ENCODE assay signal across 15 cellular contexts in the genomic region with DNA sequence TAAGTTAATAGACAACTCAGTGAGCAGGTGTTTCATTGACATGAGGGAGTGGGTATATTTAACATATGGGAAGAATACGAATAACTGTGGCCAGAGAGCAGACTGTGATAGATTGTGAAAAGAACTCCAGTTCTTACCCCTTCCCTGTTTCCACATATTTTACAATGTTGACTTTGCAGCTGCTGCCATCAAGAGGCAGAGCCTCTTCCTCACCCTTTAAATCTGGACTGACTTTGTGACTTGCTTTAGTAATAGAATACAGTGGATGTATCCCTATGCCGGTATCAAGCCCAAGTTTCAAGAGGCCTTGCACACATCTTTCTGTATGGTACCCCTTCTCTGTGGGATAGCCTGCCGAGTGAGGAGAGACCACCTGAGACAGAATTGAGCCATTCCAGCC.
DNase-seq lines count a peak whose midpoint lies in the region; ATAC-seq, FAIRE-seq and TF ChIP-seq lines count a peak whose summit lies in the region.
"Had no signal": no experiment of that assay in that cellular context is flagged by ENCODE, and none has a peak within 500 bp of the region (broad histone marks: within the 10 kb centered on the region; RNA-seq: fewer than 3 reads in every experiment).

No MANE protein-coding gene starts in this region.

- no peak for DNase-seq in BJ (ENCODE audit: low read depth)
- DNase-seq in HT1080 (ENCODE audit: low read depth), result peak; percentile 26
- no peak for DNase-seq in astrocyte (ENCODE audit: low read depth)
- no peak for DNase-seq in kidney
- no peak for DNase-seq in NOMO-1 treated with DMSO at 0.1 percent for 48 hours (lab: John Stamatoyannopoulos, UW; ENCODE audit: unreplicated experiment)
- no peak for DNase-seq in NCI-H345 treated with DMSO at 0.1 percent for 48 hours (lab: John Stamatoyannopoulos, UW; ENCODE audit: unreplicated experiment)
- no peak for DNase-seq in HAP-1 (ENCODE audit: low spot score in 2 of 2)
- DNase-seq: activated T-cell treated with anti-CD3 and anti-CD28 coated beads, Interleukin-2, amount 50 U/mL, for 1 hour; Calu3; foreskin melanocyte; NCI-H2029; PC-3; posterior cingulate gyrus; substantia nigra had no signal

- no peak overlapping the region for H3K4me3 Mint-ChIP-seq in astrocyte (ENCODE audit: unreplicated experiment)

- ATAC-seq in GM21360 (IDR thresholded peaks at IDR 0.05; ENCODE audit: unreplicated experiment), result no peak
- ATAC-seq: PC-3 had no signal

- intact Hi-C loops in kidney (cut with DNase I), result no loop called here

- H3K27me3 ChIP-seq in BJ (ENCODE audit: control insufficient read depth, insufficient read depth, low read length) (no peaks in the 10 kb centered on the region), astrocyte (ENCODE audit: insufficient read depth, low read length) (no peaks in the 10 kb centered on the region), HAP-1 (ENCODE audit: low read depth) (no peaks in the 10 kb centered on the region)

- peaks cover 11% of the 10 kb centered on the region for H3K4me1 Mint-ChIP-seq in astrocyte (ENCODE audit: low read depth, unreplicated experiment)

- POLR2A ChIA-PET in BJ (lab: Charles Lee), result no interaction called here

- CTCF ChIA-PET in BJ (lab: Yijun Ruan, JAX), result interaction anchor here (0.7 to 1.4 kb wide), 4 partner anchors 32 to 292 kb away, joined by 3 read pairs; no protein-coding TSS in a partner anchor

- H3K9me3 ChIP-seq in astrocyte (ENCODE audit: insufficient read depth, low read depth, low read length), result no peaks in the 10 kb centered on the region
- H3K9me3 ChIP-seq in kidney (ENCODE audit: control insufficient read depth in 1 of 2, low read length in 2 of 2), result no peaks in the 10 kb centered on the region
- H3K9me3 ChIP-seq in HAP-1, result no peaks in the 10 kb centered on the region

- no peak overlapping the region for H3K4me2 ChIP-seq in astrocyte (ENCODE audit: low read length)

- H3K4me3 ChIP-seq in BJ (ENCODE audit: low read depth, low read length) (no peak overlapping the region), astrocyte (ENCODE audit: insufficient read depth, low read depth, low read length) (no peak overlapping the region), kidney (ENCODE audit: low read length in 2 of 2) (no peak overlapping the region), HAP-1 (no peak overlapping the region)

- H3K4me1 ChIP-seq in astrocyte (ENCODE audit: insufficient read depth, low read length), result peaks cover 14% of the 10 kb centered on the region
- H3K4me1 ChIP-seq in kidney (ENCODE audit: control insufficient read depth in 1 of 2, insufficient read depth in 1 of 2, low read depth in 1 of 2, low read length in 2 of 2), result no peaks in the 10 kb centered on the region
- H3K4me1 ChIP-seq in HAP-1, result no peaks in the 10 kb centered on the region

- no peak overlapping the region for H3K27ac Mint-ChIP-seq in astrocyte (ENCODE audit: unreplicated experiment)

- TF ChIP-seq CTCF in BJ (IDR thresholded peaks at IDR 0.05; ENCODE audit: insufficient read depth, low read depth, low read length) (peak; percentile 18; the same call in 1 of the 2 replicates), astrocyte (IDR thresholded peaks at IDR 0.05; ENCODE audit: insufficient read depth, low read depth, low read length) (no peak), kidney (IDR thresholded peaks at IDR 0.05; ENCODE audit: borderline replicate concordance, extremely low read depth, insufficient read depth) (peak; percentile 15)

- H3K9me3 Mint-ChIP-seq in astrocyte (ENCODE audit: unreplicated experiment), result no peaks in the 10 kb centered on the region

- H3K36me3 ChIP-seq in BJ (ENCODE audit: control insufficient read depth, insufficient read depth, low read length) (no peaks in the 10 kb centered on the region), astrocyte (ENCODE audit: insufficient read depth, low read length) (no peaks in the 10 kb centered on the region), kidney (ENCODE audit: control insufficient read depth in 1 of 2, insufficient read depth in 2 of 2, low read length in 2 of 2) (no peaks in the 10 kb centered on the region), HAP-1 (replicated peaks) (no peaks in the 10 kb centered on the region)

- FAIRE-seq in astrocyte (lab: Jason Lieb, UNC) (peak; percentile 37), kidney (lab: Jason Lieb, UNC) (no peak)

- H4K20me1 ChIP-seq in astrocyte (ENCODE audit: insufficient read depth, low read length), result no peaks in the 10 kb centered on the region

- no peak overlapping the region for H3K27ac ChIP-seq in astrocyte (ENCODE audit: low read depth, low read length)
- no peak overlapping the region for H3K27ac ChIP-seq in kidney (ENCODE audit: low read depth in 2 of 2, low read length in 2 of 2)

- H3K27me3 Mint-ChIP-seq in astrocyte (ENCODE audit: low read depth, unreplicated experiment), result no peaks in the 10 kb centered on the region

- no peaks in the 10 kb centered on the region for H3K79me2 ChIP-seq in astrocyte (ENCODE audit: insufficient read depth, low read length)

- in situ Hi-C loops in HAP-1 (cut with MboI; ENCODE audit: low sequenced_read_pairs), result no loop called here

- no peak overlapping the region for H2AFZ ChIP-seq in astrocyte (ENCODE audit: low read depth, low read length)

- no peak overlapping the region for H3K9ac ChIP-seq in astrocyte (ENCODE audit: low read length)
- no peak overlapping the region for H3K9ac ChIP-seq in kidney (ENCODE audit: low read length in 2 of 2)

- H3K36me3 Mint-ChIP-seq in astrocyte (ENCODE audit: low read depth, unreplicated experiment), result no peaks in the 10 kb centered on the region
